1 cellular context compared by ENCODE assay signal in genomic region chr3:161055210-161055609, GRCh38.
TF ChIP-seq lines count a peak whose summit lies in the region.

No MANE protein-coding gene starts in this region.

TF ChIP-seq in GM23338, 12 proteins besides CTCF, POLR2A, EP300 and RAD21 (continued from another document):
- TF ChIP-seq ZNF462 (CRISPR knock-in tag; IDR thresholded peaks at IDR 0.05) (no peak), ETS1 (IDR thresholded peaks at IDR 0.05) (no peak), STAT1 (IDR thresholded peaks at IDR 0.05; ENCODE audit: unreplicated experiment) (no peak)
